ENCODE assay signal across 27 cellular contexts in genomic region chr11:57156928-57157327, GRCh38. TPM values are rescaled to one million over a fixed set of nuclear protein-coding genes. Genes with fewer than 3 reads are reported as not detected.
"Had no signal": no experiment of that assay in that cellular context is flagged by ENCODE, and none has a peak within 500 bp of the region (broad histone marks: within the 10 kb centered on the region; RNA-seq: fewer than 3 reads in every experiment).

No MANE protein-coding gene starts in this region.

- H3K9ac ChIP-seq: parathyroid adenoma had no signal

- H3K9me3 ChIP-seq: gastrocnemius medialis, lower lobe of right lung, mucosa of descending colon, thoracic aorta, tibial nerve, upper lobe of right lung, vagina had no signal

- H3K27me3 ChIP-seq: gastrocnemius medialis, tibial nerve, upper lobe of right lung, vagina had no signal

- H3K36me3 ChIP-seq: gastrocnemius medialis, lower lobe of right lung, thoracic aorta, tibial nerve, upper lobe of right lung, vagina had no signal

- H3K4me3 ChIP-seq: dorsolateral prefrontal cortex, gastrocnemius medialis, lower lobe of right lung, mucosa of descending colon, smooth muscle cell, thoracic aorta, tibial nerve, upper lobe of right lung, vagina had no signal

- H2AFZ ChIP-seq: parathyroid adenoma had no signal

- H3K4me1 ChIP-seq: gastrocnemius medialis, lower lobe of right lung, parathyroid adenoma, tibial nerve, upper lobe of right lung, vagina had no signal

- H3K79me2 ChIP-seq: parathyroid adenoma had no signal

- ATAC-seq: esophagus mucosa; gastrocnemius medialis; left ventricle myocardium superior; lower lobe of right lung; mucosa of descending colon; natural killer cell treated with Interleukin-12 subunit alpha and Interleukin-12 subunit beta and Interleukin-15 and Interleukin-18, amount 100 ng/mL, for 72 hours; sciatic nerve; stimulated activated effector memory CD8-positive, alpha-beta T cell treated with anti-CD3 and anti-CD28 coated beads, Interleukin-12 subunit alpha, Interleukin-12 subunit beta, amount 100 ng/mL, for 72 hours; upper lobe of right lung had no signal

- DNase-seq: cortex of kidney; dorsolateral prefrontal cortex; effector CD4-positive, alpha-beta T cell; foreskin fibroblast; gastrocnemius medialis; head of caudate nucleus; left ventricle myocardium superior; lower lobe of right lung; mucosa of descending colon; naive B cell; stimulated activated CD4-positive, alpha-beta T cell treated with anti-CD3 and anti-CD28 coated beads, Interleukin-12 subunit alpha, Interleukin-12 subunit beta, amount 100 ng/mL, for 4 hours; stimulated activated CD4-positive, alpha-beta T cell treated with anti-CD3 and anti-CD28 coated beads, Interleukin-2, amount 100 ng/mL, for 24 hours; stimulated activated CD4-positive, alpha-beta T cell treated with anti-CD3 and anti-CD28 coated beads, Interleukin-4, amount 100 ng/mL, for 24 hours; stimulated activated naive CD4-positive, alpha-beta T cell treated with Interleukin-2 at 50 U/mL for 16 hours; upper lobe of right lung had no signal

- H3K27ac ChIP-seq: dorsolateral prefrontal cortex, epithelial cell of prostate, gastrocnemius medialis, lower lobe of right lung, parathyroid adenoma, thoracic aorta, tibial nerve, upper lobe of right lung, vagina had no signal

- FAIRE-seq: keratinocyte had no signal

RNA-seq across cellular contexts. Expression of gene LRRC55, which starts 24.8 kb away (rescaled TPM):
- total RNA-seq: gastrocnemius medialis; natural killer cell treated with Interleukin-12 subunit alpha and Interleukin-12 subunit beta and Interleukin-15 and Interleukin-18, amount 100 ng/mL, for 72 hours; osteoblast; sciatic nerve; smooth muscle cell; thoracic aorta; tibial nerve; upper lobe of right lung had no signal
- polyA plus RNA-seq: keratinocyte had no signal
